ENCODE assay signal across 8 cellular contexts in the genomic region with DNA sequence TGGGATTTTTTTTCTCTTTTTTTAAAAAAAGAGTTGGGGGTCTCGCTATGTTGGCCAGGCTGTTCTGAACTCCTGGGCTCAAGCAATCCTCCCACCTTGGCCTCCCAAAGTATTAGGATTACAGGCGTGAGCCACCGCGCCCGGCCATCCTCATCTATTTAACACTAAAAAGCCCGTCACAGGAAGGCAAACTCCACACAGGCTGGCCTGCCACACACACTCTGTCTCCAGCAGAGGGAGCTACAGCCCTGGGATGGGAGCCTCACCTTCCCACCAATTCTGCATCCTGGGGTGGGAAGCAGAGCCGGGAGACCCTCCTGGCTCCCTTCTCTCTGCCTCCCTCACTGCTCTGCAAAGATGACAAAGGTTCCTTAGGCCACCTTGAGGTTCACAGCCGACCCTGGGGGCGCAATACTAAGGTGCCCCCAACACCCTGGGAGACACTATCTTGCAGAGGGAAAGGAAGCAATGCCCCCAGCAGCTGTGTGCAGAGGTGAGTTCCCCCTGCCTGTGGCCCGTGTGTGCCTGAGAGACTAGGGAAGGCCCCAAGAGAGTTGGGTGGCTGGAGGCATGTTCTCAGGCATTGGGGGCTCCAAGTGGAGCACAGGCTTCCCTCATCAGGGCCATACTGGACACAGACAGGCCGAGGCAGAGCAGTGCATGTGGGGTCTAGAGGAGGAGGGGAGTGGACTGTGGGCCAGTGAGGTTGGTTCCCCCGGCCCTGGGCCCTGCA. TPM values are rescaled to one million over a fixed set of nuclear protein-coding genes. Genes with fewer than 3 reads are reported as not detected.
DNase-seq lines count a peak whose midpoint lies in the region; ATAC-seq and TF ChIP-seq lines count a peak whose summit lies in the region.

No MANE protein-coding gene starts in this region.

- 68% methylated on average over 7 of the region's 12 CpGs for WGBS in esophagus muscularis mucosa

- DNase-seq in COR-L47 (lab: John Stamatoyannopoulos, UW) (peak; percentile 38), H7 (peak; percentile 91), SK-N-DZ (ENCODE audit: low spot score) (peak; percentile 22), esophagus muscularis mucosa (ENCODE audit: extremely low spot score) (no peak), osteocyte (ENCODE audit: extremely low spot score, unreplicated experiment) (no peak), NCI-H187 treated with DMSO at 0.1 percent for 48 hours (lab: John Stamatoyannopoulos, UW) (no peak)

- no peaks in the 10 kb centered on the region for H3K4me1 Mint-ChIP-seq in osteocyte (ENCODE audit: unreplicated experiment)

- H3K27me3 ChIP-seq in H7 (ENCODE audit: control insufficient read depth, insufficient read depth, low read length) (no peaks in the 10 kb centered on the region), esophagus muscularis mucosa (no peaks in the 10 kb centered on the region)

- peak overlapping the region; percentile 10 for H3K27ac Mint-ChIP-seq in osteocyte (ENCODE audit: unreplicated experiment)

- TF ChIP-seq POLR2A in esophagus muscularis mucosa (IDR thresholded peaks at IDR 0.05; ENCODE audit: low read depth), result no peak

- peak; percentile 42 to 70 (median 43) for TF ChIP-seq CTCF in esophagus muscularis mucosa (IDR thresholded peaks at IDR 0.05)
- TF ChIP-seq CTCF in osteocyte (IDR thresholded peaks at IDR 0.05), result peak; percentile 83

- intact Hi-C loops in esophagus muscularis mucosa (cut with DNase I), result no loop called here

- ATAC-seq in HG02623 (IDR thresholded peaks at IDR 0.05; ENCODE audit: unreplicated experiment), result no peak
- no peak for ATAC-seq in GM18867 (IDR thresholded peaks at IDR 0.05; ENCODE audit: unreplicated experiment)

- no peak overlapping the region for H3K27ac ChIP-seq in esophagus muscularis mucosa (replicated peaks in 1 of 4)

- H3K36me3 Mint-ChIP-seq in osteocyte (ENCODE audit: unreplicated experiment), result peaks cover 29% of the 10 kb centered on the region

- no peak overlapping the region for H3K4me3 Mint-ChIP-seq in osteocyte (ENCODE audit: unreplicated experiment)

- TF ChIP-seq EP300 in esophagus muscularis mucosa (IDR thresholded peaks at IDR 0.05), result no peak

- H3K36me3 ChIP-seq in H7 (replicated peaks; ENCODE audit: control insufficient read depth, insufficient read depth, low read length), result peaks cover 31% of the 10 kb centered on the region
- peaks cover 28 to 97% (median 86%) of the 10 kb centered on the region in 4 donors for H3K36me3 ChIP-seq in esophagus muscularis mucosa

- peaks cover 0 to 11% (median 5%) of the 10 kb centered on the region in 4 donors for H3K4me1 ChIP-seq in esophagus muscularis mucosa

- H3K27me3 Mint-ChIP-seq in osteocyte (ENCODE audit: unreplicated experiment), result no peaks in the 10 kb centered on the region

- H3K9me3 Mint-ChIP-seq in osteocyte (ENCODE audit: unreplicated experiment), result no peaks in the 10 kb centered on the region

- no peaks in the 10 kb centered on the region for H3K9me3 ChIP-seq in esophagus muscularis mucosa

- no peak overlapping the region for H3K4me3 ChIP-seq in H7 (ENCODE audit: insufficient read depth, low read depth, low read length)
- H3K4me3 ChIP-seq in esophagus muscularis mucosa, result no peak overlapping the region

RNA-seq across cellular contexts. Expression of a gene that starts 27.4 kb away (rescaled TPM):
- 110 and 131 TPM in 2 replicates for total RNA-seq in H7 (2014; rRNA removed; shearing (Covaris generic))
- 82.5 and 83.0 TPM in 2 replicates for polyA plus RNA-seq in SK-N-DZ (2014; cell fraction: cytosol; rRNA removed)
- 272 and 276 TPM in 2 replicates for polyA plus RNA-seq in SK-N-DZ (2014; cell fraction: nucleus; rRNA removed)
- total RNA-seq in esophagus muscularis mucosa (100 to 1,000 TPM in 1 of 4 donors, 10 to 100 TPM in 3; 61.6 to 111 (median 98.5) TPM), osteocyte (69.4 and 73.4 TPM in 2 replicates)

RNA-seq across cellular contexts. Expression of a gene that starts 34.6 kb away (rescaled TPM):
- total RNA-seq in H7 (2014; rRNA removed; shearing (Covaris generic)), result 85.4 and 86.8 TPM in 2 replicates
- polyA plus RNA-seq in SK-N-DZ (2014; cell fraction: cytosol; rRNA removed), result 24.5 and 27.7 TPM in 2 replicates
- 12.5 and 25.7 TPM in 2 replicates for polyA plus RNA-seq in SK-N-DZ (2014; cell fraction: nucleus; rRNA removed)
- total RNA-seq in esophagus muscularis mucosa (10 to 100 TPM; 27.0 to 49.1 (median 38.3) TPM), osteocyte (89.6 and 98.5 TPM in 2 replicates)

RNA-seq across cellular contexts. Expression of a gene that starts 44.9 kb away (rescaled TPM):
- total RNA-seq in H7 (2014; rRNA removed; shearing (Covaris generic)), result 5.0 and 10.7 TPM in 2 replicates
- 10.4 and 16.9 TPM in 2 replicates for polyA plus RNA-seq in SK-N-DZ (2014; cell fraction: cytosol; rRNA removed)
- 14.9 and 19.4 TPM in 2 replicates for polyA plus RNA-seq in SK-N-DZ (2014; cell fraction: nucleus; rRNA removed)
- total RNA-seq in esophagus muscularis mucosa, result 10 to 100 TPM; 28.7 to 59.4 (median 49.2) TPM
- total RNA-seq in osteocyte, result 28.7 and 28.8 TPM in 2 replicates

RNA-seq across cellular contexts. Expression of a gene that starts 50.7 kb away (rescaled TPM):
- 25.5 and 25.9 TPM in 2 replicates for total RNA-seq in H7 (2014; rRNA removed; shearing (Covaris generic))
- 16.8 and 19.2 TPM in 2 replicates for polyA plus RNA-seq in SK-N-DZ (2014; cell fraction: cytosol; rRNA removed)
- 7.9 and 14.1 TPM in 2 replicates for polyA plus RNA-seq in SK-N-DZ (2014; cell fraction: nucleus; rRNA removed)
- total RNA-seq in esophagus muscularis mucosa (10 to 100 TPM; 32.4 to 47.2 (median 35.0) TPM), osteocyte (19.6 and 21.9 TPM in 2 replicates)

RNA-seq across cellular contexts. Expression of a gene that starts 56.3 kb away (rescaled TPM):
- 1.7 TPM in 1 of 2 replicates, not detected in the other for total RNA-seq in H7 (2014; rRNA removed; shearing (Covaris generic))
- 9.0 and 21.7 TPM in 2 replicates for polyA plus RNA-seq in SK-N-DZ (2014; cell fraction: cytosol; rRNA removed)
- polyA plus RNA-seq in SK-N-DZ (2014; cell fraction: nucleus; rRNA removed), result 11.4 and 25.5 TPM in 2 replicates
- total RNA-seq in esophagus muscularis mucosa, result 1 to 10 TPM; 2.2 to 8.3 (median 6.1) TPM
- total RNA-seq in osteocyte, result 2.3 and 2.6 TPM in 2 replicates

Comparison
In these comparisons a context has a peak if more than half of its experiments do, and no peak if none do; other contexts are left out.
1. DNase-seq: peak in COR-L47 (single experiment), H7 (single experiment) and SK-N-DZ (single experiment); none in esophagus muscularis mucosa (single experiment), osteocyte (single experiment) and NCI-H187 treated with DMSO at 0.1 percent for 48 hours (single experiment).